In genomic region chr4:85587952-85588351, GRCh38 we compare ENCODE assay signal across 1 cellular context.
TF ChIP-seq lines count a peak whose summit lies in the region.

No MANE protein-coding gene starts in this region.

TF ChIP-seq in H1, 55 proteins besides CTCF, POLR2A, EP300 and RAD21:
- TF ChIP-seq CHD1 (IDR thresholded peaks at IDR 0.05; ENCODE audit: low read depth, low read length) (no peak), GABPA (IDR thresholded peaks at IDR 0.05; ENCODE audit: borderline replicate concordance, insufficient read depth, low read length) (no peak), EGR1 (IDR thresholded peaks at IDR 0.05; ENCODE audit: borderline replicate concordance, low read depth, low read length) (no peak), E2F6 (IDR thresholded peaks at IDR 0.05) (no peak), ATF2 (IDR thresholded peaks at IDR 0.05; ENCODE audit: low read length) (no peak), ATF3 (IDR thresholded peaks at IDR 0.05; ENCODE audit: insufficient read depth, low read depth, low read length) (no peak), SIX5 (IDR thresholded peaks at IDR 0.05; ENCODE audit: low read depth, low read length) (no peak), CBX5 (IDR thresholded peaks at IDR 0.05; ENCODE audit: low read depth, low read length) (no peak), RBBP5 (IDR thresholded peaks at IDR 0.05; ENCODE audit: borderline replicate concordance, low read depth, low read length) (no peak), CHD2 (IDR thresholded peaks at IDR 0.05; ENCODE audit: low read length) (no peak), TAF1 (IDR thresholded peaks at IDR 0.05; ENCODE audit: low read depth, low read length) (no peak), HDAC2 (IDR thresholded peaks at IDR 0.05; ENCODE audit: borderline replicate concordance in 1 of 2, low read depth in 2 of 2, low read length in 2 of 2) (no peak), RFX5 (IDR thresholded peaks at IDR 0.05; ENCODE audit: borderline replicate concordance, low read depth, low read length) (no peak), TBP (IDR thresholded peaks at IDR 0.05; ENCODE audit: low read depth, low read length) (no peak), SP2 (IDR thresholded peaks at IDR 0.05; ENCODE audit: low read length) (no peak)
TF ChIP-seq in H1: peak in this region for 0.
